10 cellular contexts compared by ENCODE assay signal in the genomic region with DNA sequence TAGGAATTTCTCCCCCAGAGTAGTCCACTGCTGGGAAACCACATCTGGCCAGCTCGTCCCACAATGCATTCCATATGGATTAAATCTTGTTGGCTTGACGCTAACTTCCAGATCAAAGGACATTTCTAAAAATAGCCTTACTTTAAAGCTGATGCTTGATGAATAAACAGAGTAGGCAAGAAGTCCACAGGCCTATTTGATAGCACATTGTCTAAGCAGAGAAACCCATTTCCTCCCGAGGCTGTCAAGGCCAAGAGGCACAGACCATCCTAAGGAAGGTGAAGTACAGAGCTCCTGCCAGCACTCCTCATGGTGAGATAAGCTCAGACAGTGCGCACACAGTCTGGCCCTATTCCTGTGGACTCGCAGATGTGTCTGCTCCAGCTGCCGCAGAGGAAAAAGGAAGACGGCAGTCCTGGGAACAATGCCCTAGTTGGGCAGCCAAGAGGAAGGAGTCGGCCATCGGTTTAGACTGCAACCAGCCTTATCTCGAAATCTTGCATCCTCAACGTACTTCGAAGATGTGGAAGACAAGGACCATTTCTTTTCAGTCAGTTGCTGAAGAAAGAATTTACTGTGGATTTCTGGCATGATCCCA.
DNase-seq lines count a peak whose midpoint lies in the region; ATAC-seq and TF ChIP-seq lines count a peak whose summit lies in the region.
"Had no signal": no experiment of that assay in that cellular context is flagged by ENCODE, and none has a peak within 500 bp of the region (broad histone marks: within the 10 kb centered on the region; RNA-seq: fewer than 3 reads in every experiment).

No MANE protein-coding gene starts in this region.

- no peaks in the 10 kb centered on the region for H3K27me3 ChIP-seq in Peyer's patch

- TF ChIP-seq POLR2A in Peyer's patch (IDR thresholded peaks at IDR 0.05), result no peak

- TF ChIP-seq CTCF in astrocyte of the spinal cord (IDR thresholded peaks at IDR 0.05; ENCODE audit: low read depth, low read length) (no peak), Peyer's patch (IDR thresholded peaks at IDR 0.05) (no peak)

- H3K4me3 ChIP-seq in astrocyte of the spinal cord (ENCODE audit: low read depth, low read length), result no peak overlapping the region
- no peak overlapping the region for H3K4me3 ChIP-seq in Peyer's patch

- no peaks in the 10 kb centered on the region for H3K9me3 ChIP-seq in Peyer's patch

- intact Hi-C loops in cardiac septum (cut with DNase I), result loop anchor here (1.0 to 5.0 kb wide), 3 partner anchors 26 to 155 kb away; no protein-coding TSS in a partner anchor

- in situ Hi-C loops in astrocyte of the spinal cord (cut with HindIII; ENCODE audit: low sequenced_read_pairs), result no loop called here

- ATAC-seq in HG02973 (IDR thresholded peaks at IDR 0.05; ENCODE audit: unreplicated experiment) (no peak), GM21786 (IDR thresholded peaks at IDR 0.05; ENCODE audit: unreplicated experiment) (no peak)
- ATAC-seq: activated T-cell treated with anti-CD3 and anti-CD28 coated beads, Interleukin-2, amount 50 U/mL, for 4 hours had no signal

- peak; percentile 39 for DNase-seq in Ammon's horn (ENCODE audit: low spot score)
- DNase-seq in astrocyte of the spinal cord (ENCODE audit: low read depth, low spot score), result peak; percentile 92
- DNase-seq in cardiac septum (ENCODE audit: low spot score), result peak; percentile 91
- peak; percentile 32 for DNase-seq in pons (ENCODE audit: low spot score)
- DNase-seq in activated T-cell treated with anti-CD3 and anti-CD28 coated beads for 4 hours, result no peak
- DNase-seq in Peyer's patch, result no peak
- DNase-seq: activated T-cell treated with anti-CD3 and anti-CD28 coated beads, Interleukin-2, amount 50 U/mL, for 4 hours; stimulated activated CD4-positive, alpha-beta T cell treated with anti-CD3 and anti-CD28 coated beads, Interleukin-2, amount 100 ng/mL, for 24 hours had no signal

- no peak overlapping the region for H3K27ac ChIP-seq in Peyer's patch

- peaks cover 0 to 22% (median 0%) of the 10 kb centered on the region in 3 donors for H3K36me3 ChIP-seq in Peyer's patch

- no peaks in the 10 kb centered on the region for H3K4me1 ChIP-seq in Peyer's patch

Comparison
In these comparisons a context has a peak if more than half of its experiments do, and no peak if none do; other contexts are left out.
1. DNase-seq: peak in Ammon's horn (single experiment), astrocyte of the spinal cord (single experiment), cardiac septum (single experiment) and pons (single experiment); none in activated T-cell treated with anti-CD3 and anti-CD28 coated beads for 4 hours (single experiment) and Peyer's patch (0 of 3).